In the genomic region with DNA sequence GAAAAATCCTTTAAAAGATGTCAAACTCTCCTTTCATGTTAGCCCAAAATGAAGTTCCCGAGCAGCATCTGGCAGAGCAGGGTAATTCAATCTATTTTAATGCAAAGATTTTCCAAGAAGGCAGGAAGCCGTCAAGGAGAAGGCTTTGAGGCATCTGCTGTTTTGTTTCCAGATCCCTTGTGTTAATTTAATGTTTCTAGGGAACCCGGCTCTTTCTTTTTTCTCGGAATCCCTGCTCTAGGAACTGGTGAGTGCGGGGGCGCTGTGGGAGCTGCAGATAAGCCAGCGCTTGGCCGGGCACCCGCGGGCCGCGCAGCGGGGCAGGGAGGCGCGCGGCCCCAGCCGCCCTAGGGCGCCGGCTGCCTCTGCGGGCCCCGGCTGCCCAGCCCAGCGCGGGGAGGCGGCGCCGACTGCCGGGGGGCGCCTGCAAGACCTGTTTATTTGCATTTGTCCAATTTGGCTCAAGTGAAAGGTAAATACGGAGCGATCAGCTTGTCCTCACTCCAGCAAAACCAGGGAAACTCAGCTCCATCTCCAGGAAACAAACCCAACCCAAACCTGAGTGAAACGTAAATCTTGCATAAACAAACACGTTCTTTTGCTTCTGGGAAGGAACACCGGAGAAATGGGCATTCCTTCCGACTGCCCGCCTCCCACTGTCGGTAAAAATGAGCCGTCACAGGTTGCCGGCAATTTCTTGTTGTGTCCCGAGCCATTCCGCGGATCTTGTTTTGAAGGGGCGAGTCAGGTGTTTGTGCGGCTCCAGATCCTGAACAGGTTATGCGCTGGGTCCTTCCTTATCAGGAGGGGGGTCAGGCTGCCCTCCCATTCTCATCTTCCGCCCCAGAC, we compare ENCODE assay signal across 1 cellular context.
A peak's percentile ranks its signal among the peaks of the same experiment; 100 is the strongest.
TF ChIP-seq lines count a peak whose summit lies in the region.

No MANE protein-coding gene starts in this region.

TF ChIP-seq in K562, 482 proteins besides CTCF, POLR2A, EP300 and RAD21 (continued from another document and continues in another):
- TF ChIP-seq, protein P1, sequence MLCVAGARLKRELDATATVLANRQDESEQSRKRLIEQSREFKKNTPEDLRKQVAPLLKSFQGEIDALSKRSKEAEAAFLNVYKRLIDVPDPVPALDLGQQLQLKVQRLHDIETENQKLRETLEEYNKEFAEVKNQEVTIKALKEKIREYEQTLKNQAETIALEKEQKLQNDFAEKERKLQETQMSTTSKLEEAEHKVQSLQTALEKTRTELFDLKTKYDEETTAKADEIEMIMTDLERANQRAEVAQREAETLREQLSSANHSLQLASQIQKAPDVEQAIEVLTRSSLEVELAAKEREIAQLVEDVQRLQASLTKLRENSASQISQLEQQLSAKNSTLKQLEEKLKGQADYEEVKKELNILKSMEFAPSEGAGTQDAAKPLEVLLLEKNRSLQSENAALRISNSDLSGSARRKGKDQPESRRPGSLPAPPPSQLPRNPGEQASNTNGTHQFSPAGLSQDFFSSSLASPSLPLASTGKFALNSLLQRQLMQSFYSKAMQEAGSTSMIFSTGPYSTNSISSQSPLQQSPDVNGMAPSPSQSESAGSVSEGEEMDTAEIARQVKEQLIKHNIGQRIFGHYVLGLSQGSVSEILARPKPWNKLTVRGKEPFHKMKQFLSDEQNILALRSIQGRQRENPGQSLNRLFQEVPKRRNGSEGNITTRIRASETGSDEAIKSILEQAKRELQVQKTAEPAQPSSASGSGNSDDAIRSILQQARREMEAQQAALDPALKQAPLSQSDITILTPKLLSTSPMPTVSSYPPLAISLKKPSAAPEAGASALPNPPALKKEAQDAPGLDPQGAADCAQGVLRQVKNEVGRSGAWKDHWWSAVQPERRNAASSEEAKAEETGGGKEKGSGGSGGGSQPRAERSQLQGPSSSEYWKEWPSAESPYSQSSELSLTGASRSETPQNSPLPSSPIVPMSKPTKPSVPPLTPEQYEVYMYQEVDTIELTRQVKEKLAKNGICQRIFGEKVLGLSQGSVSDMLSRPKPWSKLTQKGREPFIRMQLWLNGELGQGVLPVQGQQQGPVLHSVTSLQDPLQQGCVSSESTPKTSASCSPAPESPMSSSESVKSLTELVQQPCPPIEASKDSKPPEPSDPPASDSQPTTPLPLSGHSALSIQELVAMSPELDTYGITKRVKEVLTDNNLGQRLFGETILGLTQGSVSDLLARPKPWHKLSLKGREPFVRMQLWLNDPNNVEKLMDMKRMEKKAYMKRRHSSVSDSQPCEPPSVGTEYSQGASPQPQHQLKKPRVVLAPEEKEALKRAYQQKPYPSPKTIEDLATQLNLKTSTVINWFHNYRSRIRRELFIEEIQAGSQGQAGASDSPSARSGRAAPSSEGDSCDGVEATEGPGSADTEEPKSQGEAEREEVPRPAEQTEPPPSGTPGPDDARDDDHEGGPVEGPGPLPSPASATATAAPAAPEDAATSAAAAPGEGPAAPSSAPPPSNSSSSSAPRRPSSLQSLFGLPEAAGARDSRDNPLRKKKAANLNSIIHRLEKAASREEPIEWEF (CRISPR knock-in tag; IDR thresholded peaks at IDR 0.05), result no peak
- TF ChIP-seq BHLHE40 (IDR thresholded peaks at IDR 0.05; ENCODE audit: low read length), result 0 out of 2 replicates have a peak, but pooled peaks have one; percentile 3
- TF ChIP-seq ATF6 (CRISPR knock-in tag; IDR thresholded peaks at IDR 0.05), result no peak
- no peak for TF ChIP-seq CBX5 (IDR thresholded peaks at IDR 0.05; ENCODE audit: borderline replicate concordance, low read depth)
- TF ChIP-seq RBFOX2 (IDR thresholded peaks at IDR 0.05; ENCODE audit: low read depth, low read length), result peak; percentile 74
- TF ChIP-seq NCOR1 (IDR thresholded peaks at IDR 0.05), result peak; percentile 85
- no peak for TF ChIP-seq SP1 (CRISPR knock-in tag; IDR thresholded peaks at IDR 0.05)
- no peak for TF ChIP-seq SAFB2 (IDR thresholded peaks at IDR 0.05; ENCODE audit: borderline replicate concordance, low read depth, low read length, severe bottlenecking)
- no peak for TF ChIP-seq RBM25 (IDR thresholded peaks at IDR 0.05; ENCODE audit: low read depth, low read length, severe bottlenecking)
- TF ChIP-seq, protein P2, sequence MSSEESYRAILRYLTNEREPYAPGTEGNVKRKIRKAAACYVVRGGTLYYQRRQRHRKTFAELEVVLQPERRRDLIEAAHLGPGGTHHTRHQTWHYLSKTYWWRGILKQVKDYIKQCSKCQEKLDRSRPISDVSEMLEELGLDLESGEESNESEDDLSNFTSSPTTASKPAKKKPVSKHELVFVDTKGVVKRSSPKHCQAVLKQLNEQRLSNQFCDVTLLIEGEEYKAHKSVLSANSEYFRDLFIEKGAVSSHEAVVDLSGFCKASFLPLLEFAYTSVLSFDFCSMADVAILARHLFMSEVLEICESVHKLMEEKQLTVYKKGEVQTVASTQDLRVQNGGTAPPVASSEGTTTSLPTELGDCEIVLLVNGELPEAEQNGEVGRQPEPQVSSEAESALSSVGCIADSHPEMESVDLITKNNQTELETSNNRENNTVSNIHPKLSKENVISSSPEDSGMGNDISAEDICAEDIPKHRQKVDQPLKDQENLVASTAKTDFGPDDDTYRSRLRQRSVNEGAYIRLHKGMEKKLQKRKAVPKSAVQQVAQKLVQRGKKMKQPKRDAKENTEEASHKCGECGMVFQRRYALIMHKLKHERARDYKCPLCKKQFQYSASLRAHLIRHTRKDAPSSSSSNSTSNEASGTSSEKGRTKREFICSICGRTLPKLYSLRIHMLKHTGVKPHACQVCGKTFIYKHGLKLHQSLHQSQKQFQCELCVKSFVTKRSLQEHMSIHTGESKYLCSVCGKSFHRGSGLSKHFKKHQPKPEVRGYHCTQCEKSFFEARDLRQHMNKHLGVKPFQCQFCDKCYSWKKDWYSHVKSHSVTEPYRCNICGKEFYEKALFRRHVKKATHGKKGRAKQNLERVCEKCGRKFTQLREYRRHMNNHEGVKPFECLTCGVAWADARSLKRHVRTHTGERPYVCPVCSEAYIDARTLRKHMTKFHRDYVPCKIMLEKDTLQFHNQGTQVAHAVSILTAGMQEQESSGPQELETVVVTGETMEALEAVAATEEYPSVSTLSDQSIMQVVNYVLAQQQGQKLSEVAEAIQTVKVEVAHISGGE (CRISPR knock-in tag; IDR thresholded peaks at IDR 0.05), result peak in 1 of 3 experiments; percentile 14; a peak in 1 of 6 replicates
- peak; percentile 67 for TF ChIP-seq SMAD1 (IDR thresholded peaks at IDR 0.05; ENCODE audit: low read depth, low read length, partially characterized antibody)
- TF ChIP-seq FOXP4 (CRISPR knock-in tag; IDR thresholded peaks at IDR 0.05; ENCODE audit: borderline replicate concordance), result no peak
- TF ChIP-seq HMG20A (CRISPR knock-in tag; conservative IDR thresholded peaks at IDR 0.05), result no peak
- TF ChIP-seq PURB (CRISPR knock-in tag; IDR thresholded peaks at IDR 0.05; ENCODE audit: low read depth), result no peak
- TF ChIP-seq SRSF3 (IDR thresholded peaks at IDR 0.05; ENCODE audit: insufficient read depth, low read length), result no peak
- TF ChIP-seq NFIX (CRISPR knock-in tag; IDR thresholded peaks at IDR 0.05; ENCODE audit: low read depth), result no peak
- TF ChIP-seq THRAP3 (IDR thresholded peaks at IDR 0.05; ENCODE audit: borderline replicate concordance), result no peak
- TF ChIP-seq ZNF717 (CRISPR knock-in tag; IDR thresholded peaks at IDR 0.05), result no peak
- TF ChIP-seq CHD1 (IDR thresholded peaks at IDR 0.05; ENCODE audit: low read length), result peak; percentile 71
- TF ChIP-seq ZNF77 (CRISPR knock-in tag; IDR thresholded peaks at IDR 0.05), result no peak
- TF ChIP-seq ZNF766 (CRISPR knock-in tag; conservative IDR thresholded peaks at IDR 0.05), result peak; percentile 76; the same call in 1 of the 2 replicates
- peak; percentile 97 for TF ChIP-seq STAT5A (IDR thresholded peaks at IDR 0.05; ENCODE audit: borderline replicate concordance, low read length)
- TF ChIP-seq, protein P3, sequence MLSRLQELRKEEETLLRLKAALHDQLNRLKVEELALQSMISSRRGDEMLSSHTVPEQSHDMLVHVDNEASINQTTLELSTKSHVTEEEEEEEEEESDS (CRISPR knock-in tag; IDR thresholded peaks at IDR 0.05), result no peak
- no peak for TF ChIP-seq PTTG1 (tag; IDR thresholded peaks at IDR 0.05; ENCODE audit: low read depth)
- peak; percentile 29; the same call in 1 of the 2 replicates for TF ChIP-seq TAF7 (tag; IDR thresholded peaks at IDR 0.05)
- no peak for TF ChIP-seq ZNF280B (CRISPR knock-in tag; IDR thresholded peaks at IDR 0.05)
- TF ChIP-seq U2AF2 (optimal IDR thresholded peaks at IDR 0.05; ENCODE audit: low read depth, low read length), result no peak
- TF ChIP-seq NCOA4 (IDR thresholded peaks at IDR 0.05; ENCODE audit: partially characterized antibody), result no peak
- 0 out of 2 replicates have a peak, but pooled peaks have one; percentile 13 for TF ChIP-seq RFX5 (IDR thresholded peaks at IDR 0.05; ENCODE audit: low read depth, low read length)
- TF ChIP-seq RBM22 (IDR thresholded peaks at IDR 0.05; ENCODE audit: low read depth, low read length, poor library complexity, severe bottlenecking), result no peak
- TF ChIP-seq E2F4 (CRISPR knock-in tag; IDR thresholded peaks at IDR 0.05; ENCODE audit: low read depth), result no peak
- no peak for TF ChIP-seq ZBTB12 (CRISPR knock-in tag; IDR thresholded peaks at IDR 0.05)
- TF ChIP-seq NONO (IDR thresholded peaks at IDR 0.05; ENCODE audit: low read depth in 2 of 2, low read length in 1 of 2), result peak in 1 of 2 experiments; percentile 91; a peak in 2 of 4 replicates
- TF ChIP-seq ZBTB33 (CRISPR knock-in tag; IDR thresholded peaks at IDR 0.05), result no peak
- TF ChIP-seq HES1 (IDR thresholded peaks at IDR 0.05; ENCODE audit: low read depth), result 0 out of 2 replicates have a peak, but pooled peaks have one; percentile 15
